ENCODE assay signal across 26 cellular contexts in genomic region chr13:80376554-80376953, GRCh38. TPM values are rescaled to one million over a fixed set of nuclear protein-coding genes. Genes with fewer than 3 reads are reported as not detected.
DNase-seq lines count a peak whose midpoint lies in the region; ATAC-seq, FAIRE-seq and TF ChIP-seq lines count a peak whose summit lies in the region.
"Had no signal": no experiment of that assay in that cellular context is flagged by ENCODE, and none has a peak within 500 bp of the region (broad histone marks: within the 10 kb centered on the region; RNA-seq: fewer than 3 reads in every experiment).

No MANE protein-coding gene starts in this region.

- ATAC-seq in activated CD4-positive, CD25-positive, alpha-beta regulatory T cell treated with anti-CD3 and anti-CD28 coated beads, Interleukin-2, amount 50 U/mL, for 24 hours = no peak
- ATAC-seq in lower lobe of right lung = no peak

- FAIRE-seq in TTC549 (lab: Jason Lieb, UNC) (peak; percentile 31), endometrium (lab: Jason Lieb, UNC) (peak; percentile 21), kidney (lab: Jason Lieb, UNC) (peak; percentile 79)
- FAIRE-seq: A204.1, GM12891, GM19239 had no signal

- DNase-seq in kidney (no peak), neuronal stem cell (ENCODE audit: low spot score) (no peak), SIG-M5 (lab: John Stamatoyannopoulos, UW) (no peak), lower lobe of right lung (no peak)
- DNase-seq: 8988T; ACHN; BE2C; C1 segment of cervical spinal cord; CD4-positive, alpha-beta memory T cell; CD4-positive, CD25-positive, alpha-beta regulatory T cell; CD8-positive, alpha-beta memory T cell; COR-L47; DMS 273 treated with DMSO at 0.1 percent for 48 hours; DMS153; DMS53; DMS79; DND-41; EL; GF-D8 had no signal

- H3K23ac ChIP-seq in neuronal stem cell (ENCODE audit: low read depth, low read length, poor library complexity) = no peak overlapping the region

- H2AFZ ChIP-seq in neuronal stem cell (ENCODE audit: low read length) = no peak overlapping the region

- no peak overlapping the region for H3K14ac ChIP-seq in neuronal stem cell (ENCODE audit: low read length)

- H2BK12ac ChIP-seq in neuronal stem cell (ENCODE audit: low read length) = no peak overlapping the region

- H2BK120ac ChIP-seq in neuronal stem cell (ENCODE audit: low read depth, low read length) = no peak overlapping the region

- no peak overlapping the region for H3K4ac ChIP-seq in neuronal stem cell (ENCODE audit: low read length)

- H3K4me1 ChIP-seq in kidney (ENCODE audit: control insufficient read depth in 1 of 2, insufficient read depth in 1 of 2, low read depth in 1 of 2, low read length in 2 of 2) (peaks cover 0 to 4% of the 10 kb centered on the region in 2 donors), neuronal stem cell (ENCODE audit: control insufficient read depth in 2 of 2, insufficient read depth in 1 of 2, low read depth in 1 of 2, low read length in 2 of 2) (peaks cover 0 to 6% of the 10 kb centered on the region in 2 donors), lower lobe of right lung (no peaks in the 10 kb centered on the region)
- H3K4me1 ChIP-seq: BE2C, BLaER1 had no signal

- H3K4me3 ChIP-seq in kidney (ENCODE audit: low read length in 2 of 2) (no peak overlapping the region), neuronal stem cell (ENCODE audit: low read length in 2 of 2) (no peak overlapping the region), lower lobe of right lung (no peak overlapping the region)
- H3K4me3 ChIP-seq: BLaER1 had no signal

- no peak overlapping the region for H4K91ac ChIP-seq in neuronal stem cell (ENCODE audit: low read depth, low read length, poor library complexity)

- no peak overlapping the region for H2BK15ac ChIP-seq in neuronal stem cell (ENCODE audit: low read length)

- H2BK5ac ChIP-seq in neuronal stem cell (ENCODE audit: low read length) = no peak overlapping the region

- no peak for TF ChIP-seq CTCF in kidney (IDR thresholded peaks at IDR 0.05; ENCODE audit: borderline replicate concordance, extremely low read depth, insufficient read depth)
- TF ChIP-seq CTCF in lower lobe of right lung (IDR thresholded peaks at IDR 0.05) = no peak

- WGBS in neuronal stem cell (ENCODE audit: extremely low coverage in 2 of 2, insufficient read length in 2 of 2, insufficient replicate concordance in 1 of 2), 2 donors = no CpG with 5 or more reads among the region's 1 CpG

- H3K9me3 ChIP-seq in kidney (ENCODE audit: control insufficient read depth in 1 of 2, low read length in 2 of 2) (no peaks in the 10 kb centered on the region), neuronal stem cell (replicated peaks in 1 of 2; ENCODE audit: control insufficient read depth in 2 of 2, insufficient read depth in 1 of 2, low read depth in 1 of 2, low read length in 2 of 2) (peaks cover 0 to 6% of the 10 kb centered on the region in 2 donors), lower lobe of right lung (no peaks in the 10 kb centered on the region)
- H3K9me3 ChIP-seq: BE2C, BLaER1 had no signal

- H3K79me1 ChIP-seq in neuronal stem cell (ENCODE audit: low read depth, low read length) = no peaks in the 10 kb centered on the region

- H3K36me3 ChIP-seq in kidney (ENCODE audit: control insufficient read depth in 1 of 2, insufficient read depth in 2 of 2, low read length in 2 of 2) (no peaks in the 10 kb centered on the region), neuronal stem cell (replicated peaks in 1 of 2; ENCODE audit: control insufficient read depth in 2 of 2, insufficient read depth in 2 of 2, low read length in 2 of 2) (no peaks in the 10 kb centered on the region), lower lobe of right lung (no peaks in the 10 kb centered on the region)
- H3K36me3 ChIP-seq: BE2C, BLaER1 had no signal

- no peaks in the 10 kb centered on the region for H3K27me3 ChIP-seq in neuronal stem cell (ENCODE audit: control insufficient read depth in 3 of 3, insufficient read depth in 3 of 3, low read depth in 1 of 3, low read length in 3 of 3)
- H3K27me3 ChIP-seq in lower lobe of right lung (ENCODE audit: low read depth) = no peaks in the 10 kb centered on the region
- H3K27me3 ChIP-seq: BE2C, BLaER1 had no signal

- H3K27ac ChIP-seq in kidney (ENCODE audit: low read depth in 2 of 2, low read length in 2 of 2) (no peak overlapping the region), neuronal stem cell (replicated peaks; ENCODE audit: low read length) (no peak overlapping the region), lower lobe of right lung (no peak overlapping the region)
- H3K27ac ChIP-seq: BLaER1 had no signal

- no peak overlapping the region for H2AK5ac ChIP-seq in neuronal stem cell (ENCODE audit: low read depth, low read length)

- no peak overlapping the region for H3K9ac ChIP-seq in kidney (ENCODE audit: low read length in 2 of 2)
- no peak overlapping the region for H3K9ac ChIP-seq in neuronal stem cell (ENCODE audit: low read depth, low read length, poor library complexity)
- H3K9ac ChIP-seq: BLaER1 had no signal

- intact Hi-C loops in kidney (cut with DNase I) (no loop called here), lower lobe of right lung (cut with DNase I) (no loop called here)

- H3K18ac ChIP-seq in neuronal stem cell (ENCODE audit: low read length) = no peak overlapping the region

- H4K8ac ChIP-seq in neuronal stem cell (ENCODE audit: low read depth, low read length) = no peak overlapping the region

- H3K4me2 ChIP-seq in neuronal stem cell (ENCODE audit: insufficient read depth, low read length, poor library complexity, severe bottlenecking) = no peak overlapping the region
- H3K4me2 ChIP-seq: BLaER1 had no signal

RNA-seq across cellular contexts. Expression of gene SPRY2, which starts 35.6 kb away (rescaled TPM):
- total RNA-seq in kidney (26.2 TPM), lower lobe of right lung (44.6 TPM)
- 10.6 TPM for polyA plus RNA-seq in kidney (ENCODE audit: insufficient read depth, low read depth, low replicate concordance)
- polyA plus RNA-seq in neuronal stem cell (2013, experiment 1 of 2) = 98.8 TPM
- 98.5 TPM for polyA plus RNA-seq in neuronal stem cell (2013, experiment 2 of 2)
- polyA plus RNA-seq: CD4-positive, alpha-beta memory T cell; CD4-positive, CD25-positive, alpha-beta regulatory T cell had no signal
